Comparison of ENCODE assay signal across 8 cellular contexts in the genomic region with DNA sequence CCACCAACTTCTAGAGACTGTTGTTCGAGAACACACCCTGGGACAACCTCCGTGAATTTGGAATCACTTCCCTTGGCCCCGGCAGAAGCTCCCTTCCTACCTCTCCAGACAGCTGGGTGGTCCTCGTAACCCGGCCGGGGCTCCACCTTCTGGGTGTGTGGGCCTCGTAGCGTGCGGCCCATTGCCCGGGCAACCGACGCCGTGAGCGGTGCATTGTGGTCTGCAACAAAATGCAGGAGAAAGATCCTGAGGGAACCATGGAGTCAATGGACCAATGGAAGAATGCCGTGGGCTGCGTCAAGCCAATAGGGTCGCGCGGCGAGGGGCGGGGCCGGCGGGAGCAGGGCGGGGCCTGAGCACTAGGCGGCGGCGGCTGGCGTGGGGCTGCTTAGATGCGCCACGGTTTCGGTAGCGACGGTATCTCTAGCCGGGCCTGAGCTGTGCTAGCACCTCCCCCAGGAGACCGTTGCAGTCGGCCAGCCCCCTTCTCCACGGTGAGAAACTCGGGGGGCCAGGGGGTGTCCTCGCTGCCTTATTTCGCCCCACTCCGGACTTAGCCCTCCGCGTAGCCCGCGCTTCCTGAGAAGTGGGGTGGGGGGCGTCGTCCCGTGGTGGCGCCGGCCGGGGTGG. TPM values are rescaled to one million over a fixed set of nuclear protein-coding genes. Genes with fewer than 3 reads are reported as not detected.
DNase-seq lines count a peak whose midpoint lies in the region; ATAC-seq and TF ChIP-seq lines count a peak whose summit lies in the region.

A gene (plus strand): TSS at position 391 of the 630 bp plus-strand sequence. CDS start 309 bp downstream, outside the sequence.

- TF ChIP-seq CTCF in CD8-positive, alpha-beta T cell (IDR thresholded peaks at IDR 0.05): no peak

- H3K4me1 Mint-ChIP-seq in CD8-positive, alpha-beta T cell (ENCODE audit: low read depth): peaks cover 32% of the 10 kb centered on the region

- H3K27ac Mint-ChIP-seq in CD8-positive, alpha-beta T cell: peak within 1 kb of the TSS; percentile 90

- peaks cover 17% of the 10 kb centered on the region for H3K4me1 ChIP-seq in CD8-positive, alpha-beta T cell (ENCODE audit: insufficient read depth, low read length)

- ATAC-seq in CD8-positive, alpha-beta T cell: peak; percentile 97
- ATAC-seq in GM19467 (IDR thresholded peaks at IDR 0.05; ENCODE audit: unreplicated experiment): peak; percentile 87

- CTCF ChIA-PET in CD8-positive, alpha-beta T cell (lab: Charles Lee): interaction anchor here (1.0 to 2.3 kb wide), 12 partner anchors 8 to 194 kb away, joined by 3 to 8 read pairs (median 3); a partner anchor contains a TSS

- H3K4me3 Mint-ChIP-seq in CD8-positive, alpha-beta T cell: peak within 1 kb of the TSS; percentile 94

- POLR2A ChIA-PET in CD8-positive, alpha-beta T cell (lab: Charles Lee): interaction anchor here (0.8 to 2.2 kb wide), 14 partner anchors 16 to 234 kb away, joined by 3 to 9 read pairs (median 4); a partner anchor contains a TSS

- peaks cover 20% of the 10 kb centered on the region for H3K36me3 Mint-ChIP-seq in CD8-positive, alpha-beta T cell

- intact Hi-C loops in CD8-positive, alpha-beta T cell (cut with DNase I, micrococcal nuclease): loop anchor here (1.0 to 10.0 kb wide), 11 partner anchors 27 to 191 kb away; a partner anchor contains a TSS

- peak; percentile 95 to 98 (median 97) for DNase-seq in CD8-positive, alpha-beta T cell
- DNase-seq in HS-27A (ENCODE audit: low read depth) (peak; percentile 90), NK-92 (lab: John Stamatoyannopoulos, UW; ENCODE audit: unreplicated experiment) (peak; percentile 86), lung microvascular endothelial cell (ENCODE audit: low read depth in 2 of 2) (peak; percentile 97)
- peak; percentile 91 to 95 for DNase-seq in activated CD8-positive, alpha-beta memory T cell treated with anti-CD3 and anti-CD28 coated beads for 1 hour (ENCODE audit: extremely low read depth in 1 of 2, low read depth in 1 of 2)
- DNase-seq in effector CD4-positive, alpha-beta T cell: peak; percentile 96
- peak; percentile 95 to 97 (median 97) for DNase-seq in stimulated activated CD4-positive, alpha-beta T cell treated with anti-CD3 and anti-CD28 coated beads, TNF-alpha, amount 100 ng/mL, for 48 hours (ENCODE audit: low read depth in 3 of 3)

- H3K4me3 ChIP-seq in CD8-positive, alpha-beta T cell (ENCODE audit: low read depth, low read length): peak within 1 kb of the TSS; percentile 96

- no peaks in the 10 kb centered on the region for H3K36me3 ChIP-seq in CD8-positive, alpha-beta T cell (ENCODE audit: insufficient read depth, low read length)

- no peaks in the 10 kb centered on the region for H3K27me3 ChIP-seq in CD8-positive, alpha-beta T cell (ENCODE audit: insufficient read depth, low read length)

- no peaks in the 10 kb centered on the region for H3K27me3 Mint-ChIP-seq in CD8-positive, alpha-beta T cell (ENCODE audit: low read depth)

- peak within 1 kb of the TSS; percentile 84 for H3K27ac ChIP-seq in CD8-positive, alpha-beta T cell (ENCODE audit: low read depth, low read length)

- no peaks in the 10 kb centered on the region for H3K9me3 Mint-ChIP-seq in CD8-positive, alpha-beta T cell

- H3K9me3 ChIP-seq in CD8-positive, alpha-beta T cell (ENCODE audit: low read length): no peaks in the 10 kb centered on the region

RNA-seq across cellular contexts. Expression of the gene that starts here (rescaled TPM):
- total RNA-seq in CD8-positive, alpha-beta T cell: 10 to 100 TPM; 25.9 to 26.1 TPM
- total RNA-seq in lung microvascular endothelial cell: 189 and 344 TPM in 2 replicates

Comparison
In these comparisons a context has a peak if more than half of its experiments do, and no peak if none do; other contexts are left out.
1. Peak in every context shown above with its lines: DNase-seq, ATAC-seq, H3K4me3 ChIP-seq and H3K27ac ChIP-seq.